ENCODE assay signal across 30 cellular contexts in genomic region chr12:75491169-75491568, GRCh38.
"Had no signal": no experiment of that assay in that cellular context is flagged by ENCODE, and none has a peak within 500 bp of the region (broad histone marks: within the 10 kb centered on the region; RNA-seq: fewer than 3 reads in every experiment).

No MANE protein-coding gene starts in this region.

- H3K4me1 ChIP-seq: colonic mucosa, Peyer's patch had no signal

- ATAC-seq: activated CD4-positive, CD25-positive, alpha-beta regulatory T cell treated with anti-CD3 and anti-CD28 coated beads, Interleukin-2, amount 50 U/mL, for 24 hours; activated CD8-positive, alpha-beta memory T cell treated with anti-CD3 and anti-CD28 coated beads, Interleukin-2, amount 10 ng/mL, durations not matched to agents 7 days and 5 days; SK-N-SH treated with all-trans-retinoic acid at 6 μM for 48 hours had no signal

- FAIRE-seq: TTC549 had no signal

- H3K9me3 Mint-ChIP-seq: activated naive CD8-positive, alpha-beta T cell treated with anti-CD3 and anti-CD28 coated beads, Interleukin-2, amount 10 ng/mL, durations not matched to agents 7 days and 5 days; activated T-cell treated with anti-CD3 and anti-CD28 coated beads, Interleukin-2, amount 50 U/mL, for 24 hours; activated T-helper 1 cell treated with anti-CD3 and anti-CD28 coated beads, Interleukin-12 subunit alpha, Interleukin-12 subunit beta, Interleukin-2, Interleukin-4 antibody, amounts not matched to agents 30 ng/mL and 10 ng/mL and 1 ng/mL, durations not matched to agents 14 hours and 24 hours and 36 hours had no signal

- DNase-seq: activated CD4-positive, alpha-beta T cell treated with anti-CD3 and anti-CD28 coated beads for 4 hours; activated CD4-positive, alpha-beta T cell treated with anti-CD3 and anti-CD28 coated beads, Interleukin-2, amount 50 U/mL, for 48 hours; activated CD8-positive, alpha-beta memory T cell treated with anti-CD3 and anti-CD28 coated beads, Interleukin-2, amount 10 ng/mL, durations not matched to agents 7 days and 5 days; activated effector memory CD4-positive, alpha-beta T cell treated with Interleukin-2 at 50 U/mL for 16 hours; activated naive CD4-positive, alpha-beta T cell treated with Interleukin-2 at 50 U/mL for 16 hours; activated naive CD8-positive, alpha-beta T cell treated with anti-CD3 and anti-CD28 coated beads, Interleukin-2, amount 10 ng/mL, durations not matched to agents 7 days and 5 days; activated T-cell treated with anti-CD3 and anti-CD28 coated beads, Interleukin-2, amount 50 U/mL, for 24 hours; adrenal gland; anterior cingulate cortex; colonic mucosa; NCI-H1092; NCI-H1417; NCI-H1694; NCI-H2029; NCI-H2107; NCI-H2171 treated with DMSO at 0.1 percent for 48 hours; NCI-H345; NCI-H510A; NCI-H69; Peyer's patch; SHP77; SW 1271; T-helper 2 cell; T1000 had no signal

- H3K4me3 ChIP-seq: adrenal gland, colonic mucosa, Peyer's patch, SJSA1 had no signal

- H3K4me2 ChIP-seq: KMS-11 had no signal

- H3K4me3 Mint-ChIP-seq: activated CD8-positive, alpha-beta memory T cell treated with anti-CD3 and anti-CD28 coated beads, Interleukin-2, amount 10 ng/mL, durations not matched to agents 7 days and 5 days; activated naive CD8-positive, alpha-beta T cell treated with anti-CD3 and anti-CD28 coated beads, Interleukin-2, amount 10 ng/mL, durations not matched to agents 7 days and 5 days; activated T-cell treated with anti-CD3 and anti-CD28 coated beads, Interleukin-2, amount 50 U/mL, for 24 hours; activated T-helper 1 cell treated with anti-CD3 and anti-CD28 coated beads, Interleukin-12 subunit alpha, Interleukin-12 subunit beta, Interleukin-2, Interleukin-4 antibody, amounts not matched to agents 30 ng/mL and 10 ng/mL and 1 ng/mL, durations not matched to agents 14 hours and 24 hours and 36 hours had no signal

- H3K27ac Mint-ChIP-seq: activated naive CD8-positive, alpha-beta T cell treated with anti-CD3 and anti-CD28 coated beads, Interleukin-2, amount 10 ng/mL, durations not matched to agents 7 days and 5 days; activated T-helper 1 cell treated with anti-CD3 and anti-CD28 coated beads, Interleukin-12 subunit alpha, Interleukin-12 subunit beta, Interleukin-2, Interleukin-4 antibody, amounts not matched to agents 30 ng/mL and 10 ng/mL and 1 ng/mL, durations not matched to agents 14 hours and 24 hours and 36 hours had no signal

- H3K27ac ChIP-seq: adrenal gland, colonic mucosa, KMS-11, Peyer's patch, SJSA1 had no signal

- H3K9ac ChIP-seq: KMS-11 had no signal

- H3K27me3 ChIP-seq: adrenal gland, colonic mucosa, Peyer's patch, SJSA1 had no signal

- H3K27me3 Mint-ChIP-seq: activated CD8-positive, alpha-beta memory T cell treated with anti-CD3 and anti-CD28 coated beads, Interleukin-2, amount 10 ng/mL, durations not matched to agents 7 days and 5 days; activated naive CD8-positive, alpha-beta T cell treated with anti-CD3 and anti-CD28 coated beads, Interleukin-2, amount 10 ng/mL, durations not matched to agents 7 days and 5 days; activated T-cell treated with anti-CD3 and anti-CD28 coated beads, Interleukin-2, amount 50 U/mL, for 24 hours had no signal
